In genomic region chr1:89102055-89102454, GRCh38 we compare ENCODE assay signal across 24 cellular contexts. TPM values are rescaled to one million over a fixed set of nuclear protein-coding genes. Genes with fewer than 3 reads are reported as not detected.
"Had no signal": no experiment of that assay in that cellular context is flagged by ENCODE, and none has a peak within 500 bp of the region (broad histone marks: within the 10 kb centered on the region; RNA-seq: fewer than 3 reads in every experiment).

No MANE protein-coding gene starts in this region.

- H3K27ac Mint-ChIP-seq: dendritic cell treated with granulocyte-macrophage colony-stimulating factor and Interleukin-4, amounts not matched to agents 40 ng/mL and 50 ng/mL, for 4 days; endodermal cell; mesothelial cell of epicardium; naive B cell had no signal

- H3K36me3 Mint-ChIP-seq: mesothelial cell of epicardium had no signal

- H3K27me3 Mint-ChIP-seq: effector memory CD8-positive, alpha-beta T cell; naive B cell had no signal

- ATAC-seq: effector memory CD8-positive, alpha-beta T cell; esophagus mucosa; gastrocnemius medialis; heart right ventricle; left cardiac atrium; left lung; left ventricle myocardium superior; lower lobe of right lung; mucosa of descending colon; naive thymus-derived CD8-positive, alpha-beta T cell had no signal

- H3K9me3 Mint-ChIP-seq: effector memory CD8-positive, alpha-beta T cell had no signal

- H3K4me1 Mint-ChIP-seq: endodermal cell, mesothelial cell of epicardium, naive B cell had no signal

- H3K4me3 Mint-ChIP-seq: dendritic cell treated with granulocyte-macrophage colony-stimulating factor and Interleukin-4, amounts not matched to agents 40 ng/mL and 50 ng/mL, for 4 days; effector memory CD8-positive, alpha-beta T cell; endodermal cell; mesothelial cell of epicardium; naive B cell; naive thymus-derived CD8-positive, alpha-beta T cell had no signal

- DNase-seq: cortex of kidney; effector CD8-positive, alpha-beta T cell; effector memory CD8-positive, alpha-beta T cell; endodermal cell; erythroblast; esophagus squamous epithelium; foreskin fibroblast; foreskin melanocyte; gastrocnemius medialis; glutamatergic neuron; head of caudate nucleus; heart right ventricle; hippocampal formation; left cardiac atrium; left lung; left ventricle myocardium superior; lower lobe of right lung; mesenchymal stem cell; mucosa of descending colon; naive B cell; naive thymus-derived CD8-positive, alpha-beta T cell had no signal

RNA-seq across cellular contexts. Expression of gene GBP2, which starts 23.9 kb away (rescaled TPM):
- total RNA-seq: endodermal cell had no signal

RNA-seq across cellular contexts. Expression of gene GBP1, which starts 37.0 kb away (rescaled TPM):
- total RNA-seq: endodermal cell had no signal
